In genomic region chr9:113875420-113875916, GRCh38 we compare ENCODE assay signal across 8 cellular contexts. TPM values are rescaled to one million over a fixed set of nuclear protein-coding genes. Genes with fewer than 3 reads are reported as not detected.
DNase-seq lines count a peak whose midpoint lies in the region; ATAC-seq and TF ChIP-seq lines count a peak whose summit lies in the region.

No MANE protein-coding gene starts in this region.

- no peak overlapping the region for H3K27ac ChIP-seq in GM23248
- H3K27ac ChIP-seq in RWPE1: peak overlapping the region; percentile 77
- H3K27ac ChIP-seq in esophagus muscularis mucosa (replicated peaks in 1 of 4): peak overlapping the region in 2 of 4 donors; percentile 30 to 34

- peak overlapping the region; percentile 65 for H3K4me2 ChIP-seq in GM23248 (ENCODE audit: unreplicated experiment)

- no peak for TF ChIP-seq POLR2A in esophagus muscularis mucosa (IDR thresholded peaks at IDR 0.05; ENCODE audit: low read depth)

- DNase-seq in GM23248: peak; percentile 47
- DNase-seq in RWPE1 (ENCODE audit: low spot score): no peak
- no peak for DNase-seq in esophagus muscularis mucosa (ENCODE audit: extremely low spot score)
- peak; percentile 30 for DNase-seq in retina
- no peak for DNase-seq in HK-2 (ENCODE audit: unreplicated experiment)
- no peak for DNase-seq in HPDE6-E6E7 (ENCODE audit: extremely low spot score)

- H3K9me2 ChIP-seq in GM23248 (ENCODE audit: insufficient read depth): no peaks in the 10 kb centered on the region

- H3K4me3 ChIP-seq in GM23248: peak overlapping the region; percentile 72
- H3K4me3 ChIP-seq in esophagus muscularis mucosa: peak overlapping the region; percentile 51 to 96 (median 72)

- no peak for TF ChIP-seq CTCF in RWPE1 (conservative IDR thresholded peaks at IDR 0.05; ENCODE audit: low read depth)
- TF ChIP-seq CTCF in esophagus muscularis mucosa (IDR thresholded peaks at IDR 0.05): no peak

- peak overlapping the region; percentile 76 for H3K9ac ChIP-seq in GM23248

- H2AFZ ChIP-seq in GM23248: peak overlapping the region; percentile 84

- no peaks in the 10 kb centered on the region for H3K27me3 ChIP-seq in GM23248 (replicated peaks; ENCODE audit: insufficient read depth)
- no peaks in the 10 kb centered on the region for H3K27me3 ChIP-seq in esophagus muscularis mucosa

- no peaks in the 10 kb centered on the region for H4K20me1 ChIP-seq in GM23248 (ENCODE audit: insufficient read depth)

- TF ChIP-seq EP300 in esophagus muscularis mucosa (IDR thresholded peaks at IDR 0.05): no peak

- WGBS in GM23248 (ENCODE audit: low coverage in 1 of 2, low lambda C conversion rate in 2 of 2, missing lambda C conversion rate in 2 of 2), 2 experiments: 14 to 16% methylated on average over 10 to 15 of the region's 15 CpGs
- 13% methylated on average over 14 of the region's 15 CpGs for WGBS in esophagus muscularis mucosa

- in situ Hi-C loops in GM23248 (cut with MboI): no loop called here

- peaks cover 15% of the 10 kb centered on the region; the same call in 1 of the 2 replicates for H3K4me1 ChIP-seq in GM23248 (ENCODE audit: insufficient read depth)
- H3K4me1 ChIP-seq in esophagus muscularis mucosa: peaks cover 4 to 18% (median 11%) of the 10 kb centered on the region in 4 donors

- H3K79me2 ChIP-seq in GM23248 (ENCODE audit: insufficient read depth): peaks cover 42% of the 10 kb centered on the region

- POLR2A ChIA-PET in RWPE1 (lab: Yijun Ruan, JAX; ENCODE audit: low non-redundant PET): no interaction called here

- intact Hi-C loops in esophagus muscularis mucosa (cut with DNase I): loop anchor here (10.0 kb wide), 1 partner anchor 191 kb away; no protein-coding TSS in a partner anchor

- H3F3A ChIP-seq in GM23248 (ENCODE audit: insufficient read depth): no peaks in the 10 kb centered on the region

- H3K9me3 ChIP-seq in GM23248 (ENCODE audit: low read depth) (no peaks in the 10 kb centered on the region), esophagus muscularis mucosa (no peaks in the 10 kb centered on the region)

- no peaks in the 10 kb centered on the region for H3K36me3 ChIP-seq in GM23248 (ENCODE audit: low read depth)
- no peaks in the 10 kb centered on the region for H3K36me3 ChIP-seq in esophagus muscularis mucosa

- ATAC-seq in GM21576 (IDR thresholded peaks at IDR 0.05; ENCODE audit: unreplicated experiment): no peak
- no peak for ATAC-seq in HG03460 (IDR thresholded peaks at IDR 0.05; ENCODE audit: unreplicated experiment)

- CTCF ChIA-PET in RWPE1 (lab: Yijun Ruan, JAX): interaction anchor here (0.6 to 0.7 kb wide), 3 partner anchors 66 to 308 kb away, joined by 3 read pairs; no protein-coding TSS in a partner anchor

RNA-seq across cellular contexts. Expression of gene ZNF618, which starts 0.6 kb away (rescaled TPM):
- 2.3 and 3.9 TPM in 2 replicates for total RNA-seq in GM23248 (2014; rRNA removed; shearing (Covaris generic))
- 5.1 and 5.7 TPM in 2 replicates for polyA plus RNA-seq in GM23248 (2016; fragmentation: Nextera tagmentation; extraction: Ambion mirVana)
- 1 to 10 TPM; 1.2 to 4.5 (median 2.6) TPM for total RNA-seq in esophagus muscularis mucosa

Comparison
In these comparisons a context has a peak if more than half of its experiments do, and no peak if none do; other contexts are left out.
1. DNase-seq: peak in GM23248 (single experiment) and retina (single experiment); none in RWPE1 (single experiment), esophagus muscularis mucosa (single experiment), HK-2 (single experiment) and HPDE6-E6E7 (single experiment).